Comparison of ENCODE assay signal across 1 cellular context in the genomic region with DNA sequence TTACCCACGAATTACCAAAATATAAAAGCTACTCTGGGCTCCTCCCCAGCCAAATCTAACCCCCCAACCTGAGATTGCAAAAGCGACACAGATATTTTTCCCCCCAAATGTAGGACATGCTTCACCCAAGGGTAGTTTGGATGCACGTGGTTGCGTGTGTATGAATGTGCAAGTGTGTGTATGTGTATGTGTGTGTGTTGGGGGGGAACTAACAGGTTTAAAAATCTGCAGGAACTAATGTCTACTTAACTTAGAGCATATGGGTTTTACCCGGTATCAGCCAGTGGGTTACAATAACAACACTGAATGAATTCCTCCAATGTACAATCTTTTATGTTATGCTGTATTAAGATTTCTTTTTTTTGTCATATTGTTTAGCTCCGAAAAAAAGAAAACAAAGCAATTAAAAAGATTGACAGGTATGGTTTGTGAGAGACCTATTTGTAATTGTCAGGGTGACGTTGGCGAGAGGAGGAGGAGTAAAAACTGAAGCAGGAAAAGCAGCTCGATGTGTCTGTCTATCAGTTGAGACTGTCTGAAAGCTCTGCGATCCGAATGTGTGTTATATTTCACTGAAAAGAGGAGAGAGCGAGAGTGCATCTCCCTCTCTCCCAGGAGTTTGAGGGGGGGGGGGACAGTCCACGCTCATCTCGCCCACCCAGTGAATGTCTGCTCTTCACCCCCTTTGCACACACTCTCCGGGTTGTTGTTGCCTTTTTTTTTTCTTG.
TF ChIP-seq lines count a peak whose summit lies in the region.

Gene TSHZ1, plus strand, starts transcription at position 524 of the 728 bp plus-strand sequence. CDS start 1,080 bp downstream, outside the sequence.

TF ChIP-seq in GM12878, 131 proteins besides CTCF, POLR2A, EP300 and RAD21 (continued from another document):
- TF ChIP-seq, protein P1, sequence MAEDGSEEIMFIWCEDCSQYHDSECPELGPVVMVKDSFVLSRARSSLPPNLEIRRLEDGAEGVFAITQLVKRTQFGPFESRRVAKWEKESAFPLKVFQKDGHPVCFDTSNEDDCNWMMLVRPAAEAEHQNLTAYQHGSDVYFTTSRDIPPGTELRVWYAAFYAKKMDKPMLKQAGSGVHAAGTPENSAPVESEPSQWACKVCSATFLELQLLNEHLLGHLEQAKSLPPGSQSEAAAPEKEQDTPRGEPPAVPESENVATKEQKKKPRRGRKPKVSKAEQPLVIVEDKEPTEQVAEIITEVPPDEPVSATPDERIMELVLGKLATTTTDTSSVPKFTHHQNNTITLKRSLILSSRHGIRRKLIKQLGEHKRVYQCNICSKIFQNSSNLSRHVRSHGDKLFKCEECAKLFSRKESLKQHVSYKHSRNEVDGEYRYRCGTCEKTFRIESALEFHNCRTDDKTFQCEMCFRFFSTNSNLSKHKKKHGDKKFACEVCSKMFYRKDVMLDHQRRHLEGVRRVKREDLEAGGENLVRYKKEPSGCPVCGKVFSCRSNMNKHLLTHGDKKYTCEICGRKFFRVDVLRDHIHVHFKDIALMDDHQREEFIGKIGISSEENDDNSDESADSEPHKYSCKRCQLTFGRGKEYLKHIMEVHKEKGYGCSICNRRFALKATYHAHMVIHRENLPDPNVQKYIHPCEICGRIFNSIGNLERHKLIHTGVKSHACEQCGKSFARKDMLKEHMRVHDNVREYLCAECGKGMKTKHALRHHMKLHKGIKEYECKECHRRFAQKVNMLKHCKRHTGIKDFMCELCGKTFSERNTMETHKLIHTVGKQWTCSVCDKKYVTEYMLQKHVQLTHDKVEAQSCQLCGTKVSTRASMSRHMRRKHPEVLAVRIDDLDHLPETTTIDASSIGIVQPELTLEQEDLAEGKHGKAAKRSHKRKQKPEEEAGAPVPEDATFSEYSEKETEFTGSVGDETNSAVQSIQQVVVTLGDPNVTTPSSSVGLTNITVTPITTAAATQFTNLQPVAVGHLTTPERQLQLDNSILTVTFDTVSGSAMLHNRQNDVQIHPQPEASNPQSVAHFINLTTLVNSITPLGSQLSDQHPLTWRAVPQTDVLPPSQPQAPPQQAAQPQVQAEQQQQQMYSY (CRISPR knock-in tag; IDR thresholded peaks at IDR 0.05), result no peak
TF ChIP-seq in GM12878: peak in this region for 38.
